9 cellular contexts compared by ENCODE assay signal in the genomic region with DNA sequence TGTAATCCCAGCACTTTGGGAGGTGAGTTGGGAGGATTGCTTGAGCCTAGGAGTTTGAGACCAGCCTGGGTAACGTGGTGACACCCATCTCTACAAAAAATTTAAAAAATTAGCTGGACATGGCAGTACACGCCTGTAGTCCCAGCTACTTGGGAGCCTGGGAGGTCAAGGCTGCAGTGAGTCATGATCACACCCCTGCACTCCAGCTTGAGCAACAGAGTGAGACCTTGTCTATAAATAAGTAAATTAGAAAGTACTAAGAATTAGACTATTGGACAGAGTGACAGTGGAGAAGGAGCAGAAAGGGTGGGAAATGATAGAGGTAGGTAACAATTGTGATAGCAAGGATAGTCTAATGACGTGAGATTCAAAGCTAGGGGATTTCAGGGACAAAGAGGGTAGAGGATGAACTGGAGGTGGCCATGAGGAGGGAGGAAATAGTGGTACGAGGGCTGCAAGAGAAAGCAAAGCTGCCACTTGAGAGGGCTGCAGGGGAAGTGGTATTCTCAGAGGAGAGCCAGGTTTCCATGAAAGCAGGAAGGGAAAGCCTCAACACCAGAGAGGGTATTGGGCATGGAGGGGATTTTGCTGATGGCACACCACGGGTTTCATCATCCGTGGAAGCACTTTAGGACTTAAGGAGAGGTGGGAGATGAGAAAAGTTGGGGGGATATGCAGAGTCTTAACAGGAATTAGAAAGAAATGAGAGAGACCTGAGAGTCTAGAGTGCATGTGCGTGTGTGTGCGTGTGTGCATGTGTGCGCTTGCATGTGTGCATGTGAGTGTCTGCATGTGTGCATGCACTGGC.
A peak's percentile ranks its signal among the peaks of the same experiment; 100 is the strongest.
DNase-seq lines count a peak whose midpoint lies in the region; ATAC-seq and TF ChIP-seq lines count a peak whose summit lies in the region.
"Had no signal": no experiment of that assay in that cellular context is flagged by ENCODE, and none has a peak within 500 bp of the region (broad histone marks: within the 10 kb centered on the region; RNA-seq: fewer than 3 reads in every experiment).

No MANE protein-coding gene starts in this region.

- peaks cover 29% of the 10 kb centered on the region for H3K4me1 Mint-ChIP-seq in activated T-cell treated with anti-CD3 and anti-CD28 coated beads, Interleukin-2, amount 50 U/mL, for 72 hours (ENCODE audit: low read depth)
- peaks cover 17% of the 10 kb centered on the region for H3K4me1 Mint-ChIP-seq in activated T-helper 17 cell treated with anti-CD3 and anti-CD28 coated beads, Interleukin-2, amount 50 U/mL, for 72 hours
- H3K4me1 Mint-ChIP-seq in stimulated activated effector memory CD8-positive, alpha-beta T cell treated with anti-CD3 and anti-CD28 coated beads, Interleukin-12 subunit alpha, Interleukin-12 subunit beta, amount 100 ng/mL, for 72 hours, result peaks cover 12% of the 10 kb centered on the region

- H3K36me3 ChIP-seq in colonic mucosa, result no peaks in the 10 kb centered on the region

- H3K9ac ChIP-seq in colonic mucosa (ENCODE audit: low read depth in 2 of 2, low read length in 2 of 2), result no peak overlapping the region

- no peaks in the 10 kb centered on the region for H3K9me3 ChIP-seq in colonic mucosa

- intact Hi-C loops in colonic mucosa (cut with DNase I), result no loop called here

- no peak overlapping the region for H3K4me3 Mint-ChIP-seq in activated T-cell treated with anti-CD3 and anti-CD28 coated beads, Interleukin-2, amount 50 U/mL, for 72 hours
- H3K4me3 Mint-ChIP-seq in activated T-helper 17 cell treated with anti-CD3 and anti-CD28 coated beads, Interleukin-2, amount 50 U/mL, for 72 hours, result no peak overlapping the region
- no peak overlapping the region for H3K4me3 Mint-ChIP-seq in stimulated activated effector memory CD8-positive, alpha-beta T cell treated with anti-CD3 and anti-CD28 coated beads, Interleukin-12 subunit alpha, Interleukin-12 subunit beta, amount 100 ng/mL, for 72 hours

- H3K27ac ChIP-seq in colonic mucosa, result no peak overlapping the region

- no peaks in the 10 kb centered on the region for H3K27me3 ChIP-seq in colonic mucosa

- H3K36me3 Mint-ChIP-seq in activated T-cell treated with anti-CD3 and anti-CD28 coated beads, Interleukin-2, amount 50 U/mL, for 72 hours (ENCODE audit: insufficient read depth in 2 of 2), result no peaks in the 10 kb centered on the region
- H3K36me3 Mint-ChIP-seq in activated T-helper 17 cell treated with anti-CD3 and anti-CD28 coated beads, Interleukin-2, amount 50 U/mL, for 72 hours (ENCODE audit: low read depth), result peaks cover 24% of the 10 kb centered on the region
- H3K36me3 Mint-ChIP-seq in stimulated activated effector memory CD8-positive, alpha-beta T cell treated with anti-CD3 and anti-CD28 coated beads, Interleukin-12 subunit alpha, Interleukin-12 subunit beta, amount 100 ng/mL, for 72 hours, result peaks cover 21% of the 10 kb centered on the region

- H3K27ac Mint-ChIP-seq in activated T-cell treated with anti-CD3 and anti-CD28 coated beads, Interleukin-2, amount 50 U/mL, for 72 hours, result no peak overlapping the region
- no peak overlapping the region for H3K27ac Mint-ChIP-seq in activated T-helper 17 cell treated with anti-CD3 and anti-CD28 coated beads, Interleukin-2, amount 50 U/mL, for 72 hours
- no peak overlapping the region for H3K27ac Mint-ChIP-seq in stimulated activated effector memory CD8-positive, alpha-beta T cell treated with anti-CD3 and anti-CD28 coated beads, Interleukin-12 subunit alpha, Interleukin-12 subunit beta, amount 100 ng/mL, for 72 hours

- H3K4me3 ChIP-seq in colonic mucosa, result no peak overlapping the region

- peaks cover 2% of the 10 kb centered on the region for H3K4me1 ChIP-seq in colonic mucosa

- no peaks in the 10 kb centered on the region for H3K27me3 Mint-ChIP-seq in activated T-cell treated with anti-CD3 and anti-CD28 coated beads, Interleukin-2, amount 50 U/mL, for 72 hours (ENCODE audit: low read depth)
- no peaks in the 10 kb centered on the region for H3K27me3 Mint-ChIP-seq in activated T-helper 17 cell treated with anti-CD3 and anti-CD28 coated beads, Interleukin-2, amount 50 U/mL, for 72 hours

- ATAC-seq in activated T-cell treated with anti-CD3 and anti-CD28 coated beads, Interleukin-2, amount 50 U/mL, for 72 hours (replicated peaks in 1 of 2), result peak; percentile 33 to 49
- ATAC-seq in HG02759 (IDR thresholded peaks at IDR 0.05; ENCODE audit: unreplicated experiment), result peak; percentile 72
- peak; percentile 47 for ATAC-seq in activated T-helper 17 cell treated with anti-CD3 and anti-CD28 coated beads, Interleukin-2, amount 50 U/mL, for 72 hours (replicated peaks)
- peak; percentile 72 for ATAC-seq in stimulated activated effector memory CD8-positive, alpha-beta T cell treated with anti-CD3 and anti-CD28 coated beads, Interleukin-12 subunit alpha, Interleukin-12 subunit beta, amount 100 ng/mL, for 72 hours

- no peak for TF ChIP-seq CTCF in colonic mucosa (IDR thresholded peaks at IDR 0.05)

- DNase-seq in activated T-cell treated with anti-CD3 and anti-CD28 coated beads, Interleukin-2, amount 50 U/mL, for 72 hours, result peak; percentile 9 to 10
- no peak for DNase-seq in activated T-cell treated with anti-CD3 and anti-CD28 coated beads, Interleukin-2, amount 50 U/mL, for 1 hour
- DNase-seq in stimulated activated effector memory CD8-positive, alpha-beta T cell treated with anti-CD3 and anti-CD28 coated beads, Interleukin-12 subunit alpha, Interleukin-12 subunit beta, amount 100 ng/mL, for 72 hours (ENCODE audit: low spot score in 2 of 2), result peak in 1 of 2 donors; percentile 67
- DNase-seq in stimulated activated CD8-positive, alpha-beta memory T cell treated with anti-CD3 and anti-CD28 coated beads, Interleukin-4, amount 100 ng/mL, for 48 hours, result no peak
- DNase-seq in colonic mucosa (no peak), hepatic stellate cell (ENCODE audit: low spot score) (no peak)
- DNase-seq: T-helper 9 cell had no signal

- peaks cover 0 to under 1% of the 10 kb centered on the region in 2 donors for H3K9me3 Mint-ChIP-seq in activated T-cell treated with anti-CD3 and anti-CD28 coated beads, Interleukin-2, amount 50 U/mL, for 72 hours
- no peaks in the 10 kb centered on the region for H3K9me3 Mint-ChIP-seq in activated T-helper 17 cell treated with anti-CD3 and anti-CD28 coated beads, Interleukin-2, amount 50 U/mL, for 72 hours
- H3K9me3 Mint-ChIP-seq in stimulated activated effector memory CD8-positive, alpha-beta T cell treated with anti-CD3 and anti-CD28 coated beads, Interleukin-12 subunit alpha, Interleukin-12 subunit beta, amount 100 ng/mL, for 72 hours, result no peaks in the 10 kb centered on the region

Comparison
In these comparisons a context has a peak if more than half of its experiments do, and no peak if none do; other contexts are left out.
1. DNase-seq: peak in activated T-cell treated with anti-CD3 and anti-CD28 coated beads, Interleukin-2, amount 50 U/mL, for 72 hours (2 of 2); none in activated T-cell treated with anti-CD3 and anti-CD28 coated beads, Interleukin-2, amount 50 U/mL, for 1 hour (single experiment), stimulated activated CD8-positive, alpha-beta memory T cell treated with anti-CD3 and anti-CD28 coated beads, Interleukin-4, amount 100 ng/mL, for 48 hours (single experiment), colonic mucosa (single experiment) and hepatic stellate cell (single experiment).
2. Peak in every context shown above with its lines, with median percentiles within 50 percentile points of each other: ATAC-seq.